ENCODE assay signal across 1 cellular context in genomic region chr20:4794846-4795245, GRCh38.
TF ChIP-seq lines count a peak whose summit lies in the region.

No MANE protein-coding gene starts in this region.

TF ChIP-seq in GM12878, 131 proteins besides CTCF, POLR2A, EP300 and RAD21:
- no peak for TF ChIP-seq PML (IDR thresholded peaks at IDR 0.05; ENCODE audit: low read length)
- no peak for TF ChIP-seq CBX3 (IDR thresholded peaks at IDR 0.05; ENCODE audit: borderline replicate concordance, low read depth)
- no peak for TF ChIP-seq GATAD2B (conservative IDR thresholded peaks at IDR 0.05; ENCODE audit: low read depth)
- no peak for TF ChIP-seq EGR1 (IDR thresholded peaks at IDR 0.05; ENCODE audit: borderline replicate concordance in 1 of 2, low read depth in 2 of 2, low read length in 2 of 2)
- 0 out of 2 replicates have a peak, but pooled peaks have one; percentile 20 for TF ChIP-seq RUNX3 (IDR thresholded peaks at IDR 0.05; ENCODE audit: low read length)
